18 cellular contexts compared by ENCODE assay signal in genomic region chr13:43580280-43580679, GRCh38.
DNase-seq lines count a peak whose midpoint lies in the region; ATAC-seq and TF ChIP-seq lines count a peak whose summit lies in the region.
"Had no signal": no experiment of that assay in that cellular context is flagged by ENCODE, and none has a peak within 500 bp of the region (broad histone marks: within the 10 kb centered on the region; RNA-seq: fewer than 3 reads in every experiment).

No MANE protein-coding gene starts in this region.

- H3K4me1 ChIP-seq in Caco-2 (peaks cover 24% of the 10 kb centered on the region), uterus (no peaks in the 10 kb centered on the region)
- H3K4me1 ChIP-seq: A549, HAP-1 had no signal

- no peak for TF ChIP-seq POLR2A in uterus (IDR thresholded peaks at IDR 0.05)

- no peaks in the 10 kb centered on the region for H3K36me3 Mint-ChIP-seq in Caco-2 (ENCODE audit: insufficient read depth, unreplicated experiment)

- CTCF ChIA-PET in Caco-2 (lab: Charles Lee): no interaction called here

- ATAC-seq in Right ventricle myocardium inferior: peak; percentile 69
- ATAC-seq in HG02852 (IDR thresholded peaks at IDR 0.05; ENCODE audit: unreplicated experiment): no peak
- ATAC-seq: A549 had no signal

- no peaks in the 10 kb centered on the region for H3K27me3 Mint-ChIP-seq in Caco-2 (ENCODE audit: insufficient read depth, unreplicated experiment)

- no peaks in the 10 kb centered on the region for H3K9me3 Mint-ChIP-seq in Caco-2 (ENCODE audit: unreplicated experiment)
- H3K9me3 Mint-ChIP-seq: CD4-positive, alpha-beta T cell had no signal

- peak overlapping the region; percentile 4 for H3K4me3 Mint-ChIP-seq in Caco-2 (ENCODE audit: unreplicated experiment)
- H3K4me3 Mint-ChIP-seq: CD4-positive, alpha-beta T cell had no signal

- TF ChIP-seq CTCF in Caco-2 (IDR thresholded peaks at IDR 0.05; ENCODE audit: insufficient read depth in 1 of 2, low read depth in 1 of 2, low read length in 1 of 2, severe bottlenecking in 1 of 2, unreplicated experiment in 1 of 2) (no peak), dorsolateral prefrontal cortex (IDR thresholded peaks at IDR 0.05 in 54 of 56, conservative IDR thresholded peaks at IDR 0.05 in 2 of 56; ENCODE audit: low read depth in 1 of 56, partially characterized antibody in 56 of 56) (no peak), uterus (IDR thresholded peaks at IDR 0.05) (no peak)

- intact Hi-C loops in Right ventricle myocardium inferior (cut with DNase I) (no loop called here), cardiac septum (cut with DNase I) (no loop called here), Caco-2 (cut with micrococcal nuclease; ENCODE audit: unreplicated experiment) (no loop called here), dorsolateral prefrontal cortex (cut with DNase I) (no loop called here), uterus (cut with DNase I; ENCODE audit: low total_unique reads) (no loop called here)

- no peak for DNase-seq in Right ventricle myocardium inferior (ENCODE audit: missing footprints)
- DNase-seq in cardiac septum (ENCODE audit: low spot score): no peak
- DNase-seq in Caco-2: peak in 1 of 2 experiments; percentile 43
- DNase-seq in dorsolateral prefrontal cortex: no peak
- no peak for DNase-seq in substantia nigra (lab: John Stamatoyannopoulos, UW)
- DNase-seq in NCI-H1417 (lab: John Stamatoyannopoulos, UW): no peak
- DNase-seq in uterus: no peak
- DNase-seq: AML-193; CD4-positive, alpha-beta T cell; DMS153; DMS79; GDM1; GM23248 had no signal

- POLR2A ChIA-PET in Caco-2 (lab: Charles Lee): interaction anchor here (0.5 kb wide), 1 partner anchor 15 kb away, joined by 3 read pairs; no protein-coding TSS in a partner anchor

- no peaks in the 10 kb centered on the region for H3K36me3 ChIP-seq in Caco-2 (ENCODE audit: control insufficient read depth, insufficient read depth, low read length)
- H3K36me3 ChIP-seq in uterus: no peaks in the 10 kb centered on the region
- H3K36me3 ChIP-seq: HAP-1 had no signal

- H3K4me3 ChIP-seq in Caco-2 (ENCODE audit: low read depth, low read length): no peak overlapping the region
- no peak overlapping the region for H3K4me3 ChIP-seq in dorsolateral prefrontal cortex
- no peak overlapping the region for H3K4me3 ChIP-seq in uterus
- H3K4me3 ChIP-seq: A549, GM23248, HAP-1 had no signal

- H3K27me3 ChIP-seq in Caco-2 (replicated peaks; ENCODE audit: control insufficient read depth, insufficient read depth, low read length) (no peaks in the 10 kb centered on the region), dorsolateral prefrontal cortex (no peaks in the 10 kb centered on the region), uterus (no peaks in the 10 kb centered on the region)

- H3K27ac ChIP-seq in dorsolateral prefrontal cortex: peak overlapping the region in 47 of 59 donors; percentile 44 to 97 (median 86)
- peak overlapping the region; percentile 86 for H3K27ac ChIP-seq in substantia nigra (ENCODE audit: low read depth, low read length, poor library complexity, severe bottlenecking)
- no peak overlapping the region for H3K27ac ChIP-seq in uterus
- H3K27ac ChIP-seq: 22Rv1, A549, C4-2B, GM23248 had no signal

- H3K4me1 Mint-ChIP-seq in Caco-2 (ENCODE audit: low read depth, unreplicated experiment): peaks cover 38% of the 10 kb centered on the region

- no TSS peak for BruUV-seq in Caco-2 (replicated peaks; lab: Mats Ljungman, UMichigan)

- no peaks in the 10 kb centered on the region for H3K9me3 ChIP-seq in Caco-2
- no peaks in the 10 kb centered on the region for H3K9me3 ChIP-seq in uterus
- H3K9me3 ChIP-seq: A549, HAP-1 had no signal

- H3K27ac Mint-ChIP-seq in Caco-2 (ENCODE audit: unreplicated experiment): peak overlapping the region; percentile 23
- H3K27ac Mint-ChIP-seq: CD4-positive, alpha-beta T cell had no signal

Comparison
In these comparisons a context has a peak if more than half of its experiments do, and no peak if none do; other contexts are left out.
1. H3K27ac ChIP-seq: peak in dorsolateral prefrontal cortex (47 of 59) and substantia nigra (single experiment); none in uterus (0 of 2).